9 cellular contexts compared by ENCODE assay signal in genomic region chr5:73903169-73903568, GRCh38.
DNase-seq lines count a peak whose midpoint lies in the region; ATAC-seq, FAIRE-seq and TF ChIP-seq lines count a peak whose summit lies in the region.
"Had no signal": no experiment of that assay in that cellular context is flagged by ENCODE, and none has a peak within 500 bp of the region (broad histone marks: within the 10 kb centered on the region; RNA-seq: fewer than 3 reads in every experiment).

No MANE protein-coding gene starts in this region.

- H3K4me3 ChIP-seq in KMS-11 (IDR thresholded peaks at IDR 0.05; ENCODE audit: insufficient read depth, low read depth, low read length), result no peak overlapping the region
- H3K4me3 ChIP-seq in SJCRH30, result no peak overlapping the region
- H3K4me3 ChIP-seq in keratinocyte (ENCODE audit: control insufficient read depth in 2 of 3, extremely low read depth in 1 of 3, insufficient read depth in 2 of 3, low read depth in 1 of 3, low read length in 3 of 3), result no peak overlapping the region
- no peak overlapping the region for H3K4me3 ChIP-seq in smooth muscle cell
- H3K4me3 ChIP-seq: BLaER1 had no signal

- no peak for ATAC-seq in HG03432 (IDR thresholded peaks at IDR 0.05; ENCODE audit: unreplicated experiment)

- no peaks in the 10 kb centered on the region for H3K36me3 ChIP-seq in KMS-11 (ENCODE audit: insufficient read depth)
- H3K36me3 ChIP-seq in SJCRH30, result no peaks in the 10 kb centered on the region
- H3K36me3 ChIP-seq in keratinocyte (ENCODE audit: control insufficient read depth in 2 of 2, extremely low read depth in 1 of 2, insufficient read depth in 2 of 2, low read length in 2 of 2), result peaks cover 13 to 36% of the 10 kb centered on the region in 2 experiments
- no peaks in the 10 kb centered on the region for H3K36me3 ChIP-seq in smooth muscle cell (ENCODE audit: low read depth)
- H3K36me3 ChIP-seq: BLaER1 had no signal

- WGBS in smooth muscle cell (ENCODE audit: low lambda C conversion rate), result 94% methylated on average over 9 of the region's 9 CpGs

- no peak overlapping the region for H3K9ac ChIP-seq in KMS-11
- H3K9ac ChIP-seq in keratinocyte (ENCODE audit: control insufficient read depth, extremely low read depth, insufficient read depth, low read length), result no peak overlapping the region
- no peak overlapping the region for H3K9ac ChIP-seq in smooth muscle cell (ENCODE audit: low read depth)
- H3K9ac ChIP-seq: BLaER1 had no signal

- no peaks in the 10 kb centered on the region for H3K79me2 ChIP-seq in KMS-11 (ENCODE audit: insufficient read depth, low read depth)
- H3K79me2 ChIP-seq in keratinocyte (ENCODE audit: control insufficient read depth, insufficient read depth, low read length), result no peaks in the 10 kb centered on the region
- H3K79me2 ChIP-seq in smooth muscle cell (ENCODE audit: low read depth), result no peaks in the 10 kb centered on the region

- no peaks in the 10 kb centered on the region for H3K9me1 ChIP-seq in keratinocyte (ENCODE audit: control insufficient read depth, extremely low read depth, insufficient read depth, low read length)

- H4K20me1 ChIP-seq in KMS-11 (ENCODE audit: insufficient read depth), result no peaks in the 10 kb centered on the region
- H4K20me1 ChIP-seq in keratinocyte (ENCODE audit: control insufficient read depth, extremely low read depth, insufficient read depth, low read length), result no peaks in the 10 kb centered on the region
- no peaks in the 10 kb centered on the region for H4K20me1 ChIP-seq in smooth muscle cell (ENCODE audit: low read depth)
- H4K20me1 ChIP-seq: BLaER1 had no signal

- H3K27me3 ChIP-seq in KMS-11 (ENCODE audit: insufficient read depth, low read depth) (no peaks in the 10 kb centered on the region), SJCRH30 (no peaks in the 10 kb centered on the region), keratinocyte (ENCODE audit: control insufficient read depth, extremely low read depth, insufficient read depth, low read length) (no peaks in the 10 kb centered on the region), smooth muscle cell (ENCODE audit: low read depth) (no peaks in the 10 kb centered on the region)
- H3K27me3 ChIP-seq: BLaER1 had no signal

- peaks cover 55% of the 10 kb centered on the region for H3K4me1 ChIP-seq in KMS-11 (ENCODE audit: low read depth, poor library complexity, severe bottlenecking)
- H3K4me1 ChIP-seq in SJCRH30, result peaks cover 31% of the 10 kb centered on the region
- peaks cover 11% of the 10 kb centered on the region for H3K4me1 ChIP-seq in keratinocyte (ENCODE audit: control insufficient read depth, extremely low read depth, insufficient read depth, low read length)
- H3K4me1 ChIP-seq in smooth muscle cell (ENCODE audit: low read depth), result no peaks in the 10 kb centered on the region

- no peaks in the 10 kb centered on the region for H3F3A ChIP-seq in smooth muscle cell (ENCODE audit: low read depth)

- no peak for TF ChIP-seq CTCF in KMS-11 (conservative IDR thresholded peaks at IDR 0.05; ENCODE audit: low read depth, low read length)
- no peak for TF ChIP-seq CTCF in keratinocyte (optimal IDR thresholded peaks at IDR 0.05 in 1 of 3, IDR thresholded peaks at IDR 0.05 in 1 of 3, conservative IDR thresholded peaks at IDR 0.05 in 1 of 3; ENCODE audit: extremely low read depth in 1 of 3, insufficient read depth in 2 of 3, low read length in 3 of 3)
- TF ChIP-seq CTCF in smooth muscle cell (IDR thresholded peaks at IDR 0.05; ENCODE audit: borderline replicate concordance, insufficient read depth, poor library complexity, severe bottlenecking), result no peak

- peak overlapping the region; percentile 37; the same call in 1 of the 2 replicates for H3K4me2 ChIP-seq in KMS-11
- no peak overlapping the region for H3K4me2 ChIP-seq in keratinocyte (ENCODE audit: control insufficient read depth, extremely low read depth, insufficient read depth, low read depth, low read length)
- H3K4me2 ChIP-seq in smooth muscle cell, result no peak overlapping the region
- H3K4me2 ChIP-seq: BLaER1 had no signal

- peak; percentile 17 for FAIRE-seq in keratinocyte (lab: Jason Lieb, UNC)

- H3K9me3 ChIP-seq in SJCRH30 (replicated peaks), result peaks cover 4% of the 10 kb centered on the region; the same call in 1 of the 2 replicates
- H3K9me3 ChIP-seq in keratinocyte (ENCODE audit: control insufficient read depth, low read depth, low read length), result no peaks in the 10 kb centered on the region
- no peaks in the 10 kb centered on the region for H3K9me3 ChIP-seq in smooth muscle cell (replicated peaks; ENCODE audit: low read depth)
- H3K9me3 ChIP-seq: BLaER1 had no signal

- DNase-seq in SJCRH30 (no peak), keratinocyte (ENCODE audit: low read depth, low spot score) (no peak), smooth muscle cell (lab: John Stamatoyannopoulos, UW; ENCODE audit: unreplicated experiment) (no peak), MV-4-11 (lab: John Stamatoyannopoulos, UW) (no peak), UCSD-AML1 (lab: John Stamatoyannopoulos, UW; ENCODE audit: unreplicated experiment) (no peak)
- DNase-seq: GOT3 had no signal

- dilution Hi-C loops in keratinocyte (cut with MboI; ENCODE audit: extremely low pct_ligation_motif_present, low sequenced_read_pairs), result no loop called here

- H2AFZ ChIP-seq in KMS-11 (ENCODE audit: low read depth) (no peak overlapping the region; the same call in 1 of the 2 replicates), keratinocyte (ENCODE audit: control insufficient read depth, low read length) (no peak overlapping the region), smooth muscle cell (ENCODE audit: low read depth) (peak overlapping the region; percentile 30)

- H3K27ac ChIP-seq in KMS-11, result no peak overlapping the region
- peak overlapping the region; percentile 48 for H3K27ac ChIP-seq in SJCRH30
- no peak overlapping the region for H3K27ac ChIP-seq in keratinocyte (ENCODE audit: control insufficient read depth, insufficient read depth, low read length)
- H3K27ac ChIP-seq in smooth muscle cell (ENCODE audit: low read depth), result no peak overlapping the region
- H3K27ac ChIP-seq: BLaER1 had no signal
